ENCODE assay signal across 8 cellular contexts in the genomic region with DNA sequence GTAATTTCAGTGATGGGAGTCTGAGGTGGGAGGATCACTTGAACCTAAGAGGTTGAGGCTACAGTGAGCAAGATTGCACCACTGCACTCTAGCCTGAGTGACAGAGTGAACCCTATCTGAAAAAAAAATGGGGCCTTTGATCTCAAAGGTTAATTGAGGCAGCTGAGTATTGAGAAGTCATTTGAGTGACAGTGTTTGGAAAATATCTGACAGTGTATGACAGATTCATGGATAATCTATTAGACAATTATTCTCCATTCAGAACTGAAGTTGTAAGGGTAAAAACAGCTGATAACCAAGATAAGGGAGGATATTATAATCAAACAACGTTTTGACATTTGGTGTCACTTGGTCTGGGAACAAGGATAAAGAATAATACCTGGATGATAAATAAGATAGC. TPM values are rescaled to one million over a fixed set of nuclear protein-coding genes. Genes with fewer than 3 reads are reported as not detected.
"Had no signal": no experiment of that assay in that cellular context is flagged by ENCODE, and none has a peak within 500 bp of the region (broad histone marks: within the 10 kb centered on the region; RNA-seq: fewer than 3 reads in every experiment).

No MANE protein-coding gene starts in this region.

- H3K4me3 Mint-ChIP-seq: IgD-negative memory B cell had no signal

- DNase-seq: IMR-90, KBM-7 had no signal

- H3K36me3 Mint-ChIP-seq: IgD-negative memory B cell had no signal

- ATAC-seq: HepG2, K562 had no signal

- H3K27ac ChIP-seq: HL-60 had no signal

- H3K4me3 ChIP-seq: K562 had no signal

- H3K4me1 Mint-ChIP-seq: IgD-negative memory B cell had no signal

- H3K27ac Mint-ChIP-seq: IgD-negative memory B cell had no signal

- H3K27me3 Mint-ChIP-seq: IgD-negative memory B cell had no signal

RNA-seq across cellular contexts. Expression of gene CD36, which starts 50.9 kb away (rescaled TPM):
- total RNA-seq: HT-29, HT1080 had no signal
